11 cellular contexts compared by ENCODE assay signal in genomic region chr10:100327007-100327700, GRCh38. TPM values are rescaled to one million over a fixed set of nuclear protein-coding genes. Genes with fewer than 3 reads are reported as not detected.
A peak's percentile ranks its signal among the peaks of the same experiment; 100 is the strongest.
DNase-seq lines count a peak whose midpoint lies in the region; ATAC-seq, FAIRE-seq and TF ChIP-seq lines count a peak whose summit lies in the region.
"Had no signal": no experiment of that assay in that cellular context is flagged by ENCODE, and none has a peak within 500 bp of the region (broad histone marks: within the 10 kb centered on the region; RNA-seq: fewer than 3 reads in every experiment).

No MANE protein-coding gene starts in this region.

- ATAC-seq in DND-41 (ENCODE audit: insufficient read depth, low read depth), result peak; percentile 66; the same call in 2 of the 3 replicates
- ATAC-seq in HG03095 (IDR thresholded peaks at IDR 0.05; ENCODE audit: unreplicated experiment), result peak; percentile 98
- no peak for ATAC-seq in HepG2
- ATAC-seq: body of pancreas had no signal

- WGBS in HepG2 (ENCODE audit: low lambda C conversion rate), result 5% methylated on average over 7 of the region's 8 CpGs

- no peak for FAIRE-seq in HepG2 (lab: Jason Lieb, UNC)
- FAIRE-seq: pancreas had no signal

- CTCF ChIA-PET in HepG2 (lab: Yijun Ruan, JAX; ENCODE audit: low intra/inter-chr PET ratio, low total read pairs), result no interaction called here

- H3K27me3 ChIP-seq in DND-41 (ENCODE audit: insufficient read depth, low read length, poor library complexity) (peaks cover 18% of the 10 kb centered on the region), HepG2 (ENCODE audit: control insufficient read depth in 1 of 2, insufficient read depth in 2 of 2, low read length in 2 of 2) (peaks cover 0 to 24% of the 10 kb centered on the region in 2 experiments; a peak in 4 of 5 replicates)
- H3K27me3 ChIP-seq: body of pancreas, pancreas had no signal

- no peak overlapping the region for H3K27ac ChIP-seq in DND-41 (ENCODE audit: low read length)
- no peak overlapping the region for H3K27ac ChIP-seq in HepG2 (ENCODE audit: extremely low read length, insufficient read depth, low read length)
- H3K27ac ChIP-seq: body of pancreas, pancreas had no signal

- POLR2A ChIA-PET in HepG2 (lab: Yijun Ruan, JAX), result no interaction called here

- no peak overlapping the region for H3K9ac ChIP-seq in DND-41 (ENCODE audit: low read depth, low read length)
- H3K9ac ChIP-seq in HepG2 (ENCODE audit: insufficient read depth, low read depth, low read length), result no peak overlapping the region

- TF ChIP-seq CTCF in DND-41 (IDR thresholded peaks at IDR 0.05; ENCODE audit: borderline replicate concordance, extremely low read depth, low read length, poor library complexity, severe bottlenecking) (no peak), HepG2 (CRISPR knock-in tag; IDR thresholded peaks at IDR 0.05) (no peak)

- DNase-seq in DND-41 (no peak), OCI-M1 (lab: John Stamatoyannopoulos, UW) (peak; percentile 91), HepG2 (ENCODE audit: low spot score) (no peak), H4 (ENCODE audit: low spot score) (no peak), NCI-H2227 (lab: John Stamatoyannopoulos, UW; ENCODE audit: unreplicated experiment) (no peak)
- no peak for DNase-seq in effector CD4-positive, alpha-beta T cell
- DNase-seq: pancreas had no signal

- H3K4me1 ChIP-seq in DND-41 (ENCODE audit: insufficient read depth, low read length) (no peaks in the 10 kb centered on the region), HepG2 (ENCODE audit: insufficient read depth, low read length) (peaks cover 22% of the 10 kb centered on the region)
- H3K4me1 ChIP-seq: body of pancreas, pancreas had no signal

- H3K4me3 ChIP-seq in DND-41 (ENCODE audit: low read depth in 1 of 2, low read length in 2 of 2) (no peak overlapping the region), HepG2 (replicated peaks in 1 of 3; ENCODE audit: insufficient read depth in 1 of 3, low read depth in 2 of 3, low read length in 3 of 3) (no peak overlapping the region)
- H3K4me3 ChIP-seq: body of pancreas, pancreas had no signal

- in situ Hi-C loops in HepG2 (cut with HindIII; ENCODE audit: extremely low pct_ligation_motif_present, low pct_unique_long_range_greater_than_20kb), result loop anchor here (25.0 kb wide), 1 partner anchor 560 kb away; no protein-coding TSS in a partner anchor

- TF ChIP-seq POLR2A in GM19193 (IDR thresholded peaks at IDR 0.05; ENCODE audit: extremely low read depth, insufficient read depth, insufficient read length) (peak; percentile 49), HepG2 (IDR thresholded peaks at IDR 0.05; ENCODE audit: insufficient read depth in 1 of 2, low read depth in 2 of 2, low read length in 2 of 2) (no peak)

- BruUV-seq in HepG2 (replicated peaks; lab: Mats Ljungman, UMichigan), result no TSS peak

- H3K9me3 ChIP-seq in DND-41 (ENCODE audit: insufficient read depth, low read length, severe bottlenecking) (no peaks in the 10 kb centered on the region), HepG2 (ENCODE audit: low read length) (no peaks in the 10 kb centered on the region)
- H3K9me3 ChIP-seq: body of pancreas, pancreas had no signal

- H2AFZ ChIP-seq in DND-41 (ENCODE audit: low read depth, low read length) (no peak overlapping the region), HepG2 (ENCODE audit: low read length) (no peak overlapping the region)

- no peaks in the 10 kb centered on the region for H3K79me2 ChIP-seq in DND-41 (ENCODE audit: insufficient read depth, low read length)
- no peaks in the 10 kb centered on the region for H3K79me2 ChIP-seq in HepG2 (ENCODE audit: insufficient read depth, low read length)

- TF ChIP-seq RAD21 in HepG2 (CRISPR knock-in tag; IDR thresholded peaks at IDR 0.05), result no peak

- H3K4me2 ChIP-seq in DND-41 (ENCODE audit: insufficient read depth, low read length) (no peak overlapping the region), HepG2 (ENCODE audit: low read depth, low read length) (no peak overlapping the region)

- H4K20me1 ChIP-seq in DND-41 (ENCODE audit: insufficient read depth, low read length) (no peaks in the 10 kb centered on the region), HepG2 (ENCODE audit: insufficient read depth, low read length) (no peaks in the 10 kb centered on the region)

- H3K36me3 ChIP-seq in DND-41 (ENCODE audit: insufficient read depth, low read length) (no peaks in the 10 kb centered on the region), HepG2 (replicated peaks in 1 of 2; ENCODE audit: control insufficient read depth in 1 of 2, insufficient read depth in 2 of 2, low read length in 2 of 2) (no peaks in the 10 kb centered on the region)
- H3K36me3 ChIP-seq: pancreas had no signal

- no peak for TF ChIP-seq EP300 in HepG2 (IDR thresholded peaks at IDR 0.05; ENCODE audit: low read depth in 2 of 2, low read length in 2 of 2)
- TF ChIP-seq EP300 in HepG2 (CRISPR knock-in tag; IDR thresholded peaks at IDR 0.05; ENCODE audit: borderline replicate concordance), result no peak

- intact Hi-C loops in HepG2 (cut with micrococcal nuclease; ENCODE audit: unreplicated experiment), result no loop called here

RNA-seq across cellular contexts. Expression of gene PKD2L1, which starts 2.9 kb away (rescaled TPM):
- total RNA-seq in HepG2 (2016; rRNA removed; fragmentation: Illumina TruSeq; extraction: Trizol), result 0.07 and 0.31 TPM in 2 replicates
- total RNA-seq in HepG2 (2016; cell fraction: cytosol; rRNA removed; fragmentation: Illumina TruSeq; extraction: Trizol; ENCODE audit: low read depth), result not detected in 2 replicates
- total RNA-seq in HepG2 (2016; cell fraction: insoluble cytoplasmic fraction; rRNA removed; fragmentation: Illumina TruSeq; extraction: Trizol), result 0.07 and 0.30 TPM in 2 replicates
- not detected in 2 replicates for total RNA-seq in HepG2 (2016; cell fraction: membrane; rRNA removed; fragmentation: Illumina TruSeq; extraction: Trizol)
- total RNA-seq in HepG2 (2016; cell fraction: nucleus; rRNA removed; fragmentation: Illumina TruSeq; extraction: Trizol), result not detected in 2 replicates
- polyA plus RNA-seq in HepG2 (2011; rRNA removed), result 0.15 and 0.27 TPM in 2 replicates
- 0.15 and 0.21 TPM in 2 replicates for polyA plus RNA-seq in HepG2 (2011; cell fraction: cytosol; rRNA removed)
- polyA plus RNA-seq in HepG2 (2011; cell fraction: nucleus; rRNA removed), result 0.61 and 0.90 TPM in 2 replicates
- polyA plus RNA-seq in HepG2 (2012), result 0.16 and 0.55 TPM in 2 replicates
- not detected in 2 replicates for polyA plus RNA-seq in HepG2 (2016; cell fraction: cytosol; fragmentation: Illumina TruSeq; extraction: Trizol; ENCODE audit: low read depth)
- 0.33 TPM in 1 of 2 replicates, not detected in the other for polyA plus RNA-seq in HepG2 (2016; cell fraction: insoluble cytoplasmic fraction; fragmentation: Illumina TruSeq; extraction: Trizol; ENCODE audit: low read depth)
- not detected in 2 replicates for polyA plus RNA-seq in HepG2 (2016; cell fraction: membrane; fragmentation: Illumina TruSeq; extraction: Trizol; ENCODE audit: low read depth)
- 0.21 TPM in 1 of 2 replicates, not detected in the other for polyA plus RNA-seq in HepG2 (2016; cell fraction: nucleus; fragmentation: Illumina TruSeq; extraction: Trizol; ENCODE audit: insufficient read depth, low read depth)
- 0.26 and 0.72 TPM in 2 replicates for polyA minus RNA-seq in HepG2 (2011; rRNA and poly(A)+ RNA removed; ENCODE audit: low replicate concordance)
- not detected in 2 replicates for polyA minus RNA-seq in HepG2 (2011; cell fraction: cytosol; rRNA and poly(A)+ RNA removed)
- not detected in 2 replicates for polyA minus RNA-seq in HepG2 (2011; cell fraction: nucleus; rRNA and poly(A)+ RNA removed)
- total RNA-seq in H4 (2014; rRNA removed; shearing (Covaris generic)), result not detected in 2 replicates
- total RNA-seq: body of pancreas, HT1080, pancreas had no signal

RNA-seq across cellular contexts. Expression of gene SCD, which starts 19.9 kb away (rescaled TPM):
- 338 and 492 TPM in 2 replicates for total RNA-seq in HepG2 (2016; rRNA removed; fragmentation: Illumina TruSeq; extraction: Trizol)
- 31.9 and 37.2 TPM in 2 replicates for total RNA-seq in HepG2 (2016; cell fraction: cytosol; rRNA removed; fragmentation: Illumina TruSeq; extraction: Trizol; ENCODE audit: low read depth)
- total RNA-seq in HepG2 (2016; cell fraction: insoluble cytoplasmic fraction; rRNA removed; fragmentation: Illumina TruSeq; extraction: Trizol), result 303 and 473 TPM in 2 replicates
- 175 and 195 TPM in 2 replicates for total RNA-seq in HepG2 (2016; cell fraction: membrane; rRNA removed; fragmentation: Illumina TruSeq; extraction: Trizol)
- 532 and 631 TPM in 2 replicates for total RNA-seq in HepG2 (2016; cell fraction: nucleus; rRNA removed; fragmentation: Illumina TruSeq; extraction: Trizol)
- polyA plus RNA-seq in HepG2 (2011; rRNA removed), result 512 and 596 TPM in 2 replicates
- polyA plus RNA-seq in HepG2 (2011; cell fraction: cytosol; rRNA removed), result 368 and 565 TPM in 2 replicates
- polyA plus RNA-seq in HepG2 (2011; cell fraction: nucleus; rRNA removed), result 147 and 228 TPM in 2 replicates
- polyA plus RNA-seq in HepG2 (2012), result 585 and 769 TPM in 2 replicates
- polyA plus RNA-seq in HepG2 (2016; cell fraction: cytosol; fragmentation: Illumina TruSeq; extraction: Trizol; ENCODE audit: low read depth), result 36.1 and 38.4 TPM in 2 replicates
- polyA plus RNA-seq in HepG2 (2016; cell fraction: insoluble cytoplasmic fraction; fragmentation: Illumina TruSeq; extraction: Trizol; ENCODE audit: low read depth), result 315 and 357 TPM in 2 replicates
- polyA plus RNA-seq in HepG2 (2016; cell fraction: membrane; fragmentation: Illumina TruSeq; extraction: Trizol; ENCODE audit: low read depth), result 107 and 124 TPM in 2 replicates
- polyA plus RNA-seq in HepG2 (2016; cell fraction: nucleus; fragmentation: Illumina TruSeq; extraction: Trizol; ENCODE audit: insufficient read depth, low read depth), result 708 and 740 TPM in 2 replicates
- 748 and 1,007 TPM in 2 replicates for polyA minus RNA-seq in HepG2 (2011; rRNA and poly(A)+ RNA removed; ENCODE audit: low replicate concordance)
- polyA minus RNA-seq in HepG2 (2011; cell fraction: cytosol; rRNA and poly(A)+ RNA removed), result 527 and 633 TPM in 2 replicates
- 165 and 293 TPM in 2 replicates for polyA minus RNA-seq in HepG2 (2011; cell fraction: nucleus; rRNA and poly(A)+ RNA removed)
- 458 and 512 TPM in 2 replicates for total RNA-seq in H4 (2014; rRNA removed; shearing (Covaris generic))

RNA-seq across cellular contexts. Expression of gene BLOC1S2, which starts 40.7 kb away (rescaled TPM):
- 64.4 and 81.4 TPM in 2 replicates for total RNA-seq in HepG2 (2016; rRNA removed; fragmentation: Illumina TruSeq; extraction: Trizol)
- 54.2 and 57.3 TPM in 2 replicates for total RNA-seq in HepG2 (2016; cell fraction: cytosol; rRNA removed; fragmentation: Illumina TruSeq; extraction: Trizol; ENCODE audit: low read depth)
- total RNA-seq in HepG2 (2016; cell fraction: insoluble cytoplasmic fraction; rRNA removed; fragmentation: Illumina TruSeq; extraction: Trizol), result 65.7 and 82.6 TPM in 2 replicates
- 115 and 124 TPM in 2 replicates for total RNA-seq in HepG2 (2016; cell fraction: membrane; rRNA removed; fragmentation: Illumina TruSeq; extraction: Trizol)
- 25.7 and 27.8 TPM in 2 replicates for total RNA-seq in HepG2 (2016; cell fraction: nucleus; rRNA removed; fragmentation: Illumina TruSeq; extraction: Trizol)
- 19.2 and 22.3 TPM in 2 replicates for polyA plus RNA-seq in HepG2 (2011; rRNA removed)
- polyA plus RNA-seq in HepG2 (2011; cell fraction: cytosol; rRNA removed), result 9.3 and 14.2 TPM in 2 replicates
- 4.7 and 6.6 TPM in 2 replicates for polyA plus RNA-seq in HepG2 (2011; cell fraction: nucleus; rRNA removed)
- 26.2 and 27.5 TPM in 2 replicates for polyA plus RNA-seq in HepG2 (2012)
- 73.0 and 81.9 TPM in 2 replicates for polyA plus RNA-seq in HepG2 (2016; cell fraction: cytosol; fragmentation: Illumina TruSeq; extraction: Trizol; ENCODE audit: low read depth)
- 89.8 and 90.3 TPM in 2 replicates for polyA plus RNA-seq in HepG2 (2016; cell fraction: insoluble cytoplasmic fraction; fragmentation: Illumina TruSeq; extraction: Trizol; ENCODE audit: low read depth)
- polyA plus RNA-seq in HepG2 (2016; cell fraction: membrane; fragmentation: Illumina TruSeq; extraction: Trizol; ENCODE audit: low read depth), result 108 and 116 TPM in 2 replicates
- 48.0 and 53.7 TPM in 2 replicates for polyA plus RNA-seq in HepG2 (2016; cell fraction: nucleus; fragmentation: Illumina TruSeq; extraction: Trizol; ENCODE audit: insufficient read depth, low read depth)
- polyA minus RNA-seq in HepG2 (2011; rRNA and poly(A)+ RNA removed; ENCODE audit: low replicate concordance), result 3.4 and 6.6 TPM in 2 replicates
- polyA minus RNA-seq in HepG2 (2011; cell fraction: cytosol; rRNA and poly(A)+ RNA removed), result 6.4 and 7.9 TPM in 2 replicates
- 3.9 and 8.7 TPM in 2 replicates for polyA minus RNA-seq in HepG2 (2011; cell fraction: nucleus; rRNA and poly(A)+ RNA removed)
- 55.2 and 99.9 TPM in 2 replicates for total RNA-seq in H4 (2014; rRNA removed; shearing (Covaris generic))

RNA-seq across cellular contexts. Expression of gene CWF19L1, which starts 59.7 kb away (rescaled TPM):
- total RNA-seq in HepG2 (2016; rRNA removed; fragmentation: Illumina TruSeq; extraction: Trizol), result 42.1 and 60.0 TPM in 2 replicates
- 14.1 and 14.5 TPM in 2 replicates for total RNA-seq in HepG2 (2016; cell fraction: cytosol; rRNA removed; fragmentation: Illumina TruSeq; extraction: Trizol; ENCODE audit: low read depth)
- 46.4 and 66.4 TPM in 2 replicates for total RNA-seq in HepG2 (2016; cell fraction: insoluble cytoplasmic fraction; rRNA removed; fragmentation: Illumina TruSeq; extraction: Trizol)
- total RNA-seq in HepG2 (2016; cell fraction: membrane; rRNA removed; fragmentation: Illumina TruSeq; extraction: Trizol), result 28.1 and 29.9 TPM in 2 replicates
- 20.3 and 27.0 TPM in 2 replicates for total RNA-seq in HepG2 (2016; cell fraction: nucleus; rRNA removed; fragmentation: Illumina TruSeq; extraction: Trizol)
- 11.8 and 13.6 TPM in 2 replicates for polyA plus RNA-seq in HepG2 (2011; rRNA removed)
- polyA plus RNA-seq in HepG2 (2011; cell fraction: cytosol; rRNA removed), result 6.2 and 8.5 TPM in 2 replicates
- polyA plus RNA-seq in HepG2 (2011; cell fraction: nucleus; rRNA removed), result 9.6 and 11.5 TPM in 2 replicates
- polyA plus RNA-seq in HepG2 (2012), result 12.5 and 14.0 TPM in 2 replicates
- 6.7 and 8.0 TPM in 2 replicates for polyA plus RNA-seq in HepG2 (2016; cell fraction: cytosol; fragmentation: Illumina TruSeq; extraction: Trizol; ENCODE audit: low read depth)
- 36.9 and 40.1 TPM in 2 replicates for polyA plus RNA-seq in HepG2 (2016; cell fraction: insoluble cytoplasmic fraction; fragmentation: Illumina TruSeq; extraction: Trizol; ENCODE audit: low read depth)
- polyA plus RNA-seq in HepG2 (2016; cell fraction: membrane; fragmentation: Illumina TruSeq; extraction: Trizol; ENCODE audit: low read depth), result 12.9 and 14.9 TPM in 2 replicates
- polyA plus RNA-seq in HepG2 (2016; cell fraction: nucleus; fragmentation: Illumina TruSeq; extraction: Trizol; ENCODE audit: insufficient read depth, low read depth), result 31.2 and 33.0 TPM in 2 replicates
- polyA minus RNA-seq in HepG2 (2011; rRNA and poly(A)+ RNA removed; ENCODE audit: low replicate concordance), result 15.7 and 41.0 TPM in 2 replicates
- polyA minus RNA-seq in HepG2 (2011; cell fraction: cytosol; rRNA and poly(A)+ RNA removed), result 7.8 and 11.3 TPM in 2 replicates
- 14.7 and 18.5 TPM in 2 replicates for polyA minus RNA-seq in HepG2 (2011; cell fraction: nucleus; rRNA and poly(A)+ RNA removed)
- total RNA-seq in H4 (2014; rRNA removed; shearing (Covaris generic)), result 31.8 and 36.7 TPM in 2 replicates
